1 cellular context compared by ENCODE assay signal in the genomic region with DNA sequence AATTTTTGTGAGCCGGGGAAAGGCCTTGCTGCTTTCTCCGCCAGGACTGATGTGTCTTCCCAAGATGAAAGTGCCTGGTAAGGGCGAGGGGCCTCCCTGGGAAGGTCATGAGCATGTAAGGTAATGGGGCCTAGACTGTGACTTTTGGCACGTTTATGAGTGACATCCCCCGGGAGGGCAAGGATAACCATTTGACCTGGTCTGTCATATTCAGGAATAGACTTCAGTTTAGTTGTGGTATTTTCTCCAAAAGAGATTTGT.
TF ChIP-seq lines count a peak whose summit lies in the region.

No MANE protein-coding gene starts in this region.

TF ChIP-seq in HCT116, 20 proteins besides CTCF, POLR2A, EP300 and RAD21 (continued from another document):
- no peak for TF ChIP-seq ZBTB33 (IDR thresholded peaks at IDR 0.05; ENCODE audit: extremely low read depth, insufficient replicate concordance, low read length)
- TF ChIP-seq CEBPB (IDR thresholded peaks at IDR 0.05; ENCODE audit: low read depth), result no peak
TF ChIP-seq in HCT116: peak in this region for 0.
